ENCODE assay signal across 8 cellular contexts in genomic region chr21:15064576-15065380, GRCh38. TPM values are rescaled to one million over a fixed set of nuclear protein-coding genes. Genes with fewer than 3 reads are reported as not detected.
DNase-seq lines count a peak whose midpoint lies in the region; ATAC-seq and TF ChIP-seq lines count a peak whose summit lies in the region.

NRIP1 (minus strand) TSS chr21:15065000; CDS start chr21:14968192, 96,808 bp downstream.

- DNase-seq in NCI-H146 treated with DMSO at 0.1 percent for 48 hours (lab: John Stamatoyannopoulos, UW; ENCODE audit: unreplicated experiment) (peak; percentile 19), WERI-Rb-1 (peak; percentile 90), breast epithelium (ENCODE audit: low spot score in 2 of 2) (peak; percentile 82 to 92), NCI-H1694 treated with DMSO at 0.1 percent for 48 hours (lab: John Stamatoyannopoulos, UW) (no peak)

- H3K36me3 ChIP-seq in WERI-Rb-1 (no peaks in the 10 kb centered on the region; the same call in 1 of the 2 replicates), breast epithelium (no peaks in the 10 kb centered on the region), iPS-20b (ENCODE audit: insufficient read depth, low read depth, low read length) (no peaks in the 10 kb centered on the region), skeletal muscle tissue (ENCODE audit: control insufficient read depth in 3 of 3, insufficient read depth in 3 of 3, low read length in 3 of 3) (no peaks in the 10 kb centered on the region)

- intact Hi-C loops in breast epithelium (cut with DNase I; ENCODE audit: low total_unique reads), result no loop called here

- ATAC-seq in HG02642 (IDR thresholded peaks at IDR 0.05; ENCODE audit: poor library complexity, unreplicated experiment), result peak; percentile 84

- peak; percentile 44 for TF ChIP-seq POLR2A in breast epithelium (IDR thresholded peaks at IDR 0.05)

- peak within 1 kb of the TSS; percentile 98 for H3K27ac ChIP-seq in WERI-Rb-1
- peak within 1 kb of the TSS; percentile 97 to 99 for H3K27ac ChIP-seq in breast epithelium
- no peak within 1 kb of the TSS for H3K27ac ChIP-seq in iPS-20b (ENCODE audit: low read length)
- peak within 1 kb of the TSS; percentile 91 for H3K27ac ChIP-seq in skeletal muscle tissue (ENCODE audit: low read depth, low read length)

- peak within 1 kb of the TSS; percentile 68; the same call in 1 of the 2 replicates for H3K9ac ChIP-seq in iPS-20b (ENCODE audit: low read depth, low read length)
- peak within 1 kb of the TSS; percentile 82 to 90 (median 90) for H3K9ac ChIP-seq in skeletal muscle tissue (ENCODE audit: low read depth in 1 of 3, low read length in 3 of 3)

- H3K9me3 ChIP-seq in WERI-Rb-1 (ENCODE audit: severe bottlenecking) (no peaks in the 10 kb centered on the region), breast epithelium (no peaks in the 10 kb centered on the region), iPS-20b (ENCODE audit: insufficient read depth, low read depth, low read length) (no peaks in the 10 kb centered on the region), skeletal muscle tissue (ENCODE audit: control insufficient read depth in 3 of 3, low read length in 3 of 3) (no peaks in the 10 kb centered on the region)

- H3K4me1 ChIP-seq in breast epithelium, result no peaks in the 10 kb centered on the region
- H3K4me1 ChIP-seq in iPS-20b (ENCODE audit: insufficient read depth, low read length), result peaks cover 25% of the 10 kb centered on the region
- H3K4me1 ChIP-seq in skeletal muscle tissue (ENCODE audit: control insufficient read depth in 3 of 3, insufficient read depth in 3 of 3, low read length in 3 of 3), result peaks cover 17 to 29% (median 20%) of the 10 kb centered on the region in 3 donors

- TF ChIP-seq CTCF in GM12875 (IDR thresholded peaks at IDR 0.05; ENCODE audit: borderline replicate concordance, insufficient read depth, low read depth, low read length), result no peak
- TF ChIP-seq CTCF in WERI-Rb-1 (IDR thresholded peaks at IDR 0.05; ENCODE audit: low read depth, low read length), result no peak
- no peak for TF ChIP-seq CTCF in breast epithelium (IDR thresholded peaks at IDR 0.05)

- H3K4me3 ChIP-seq in GM12875 (ENCODE audit: low read depth, low read length), result peak within 1 kb of the TSS; percentile 64
- peak within 1 kb of the TSS; percentile 95 for H3K4me3 ChIP-seq in WERI-Rb-1 (ENCODE audit: low read depth, low read length)
- peak within 1 kb of the TSS; percentile 82 to 93 (median 83) for H3K4me3 ChIP-seq in breast epithelium
- H3K4me3 ChIP-seq in iPS-20b (ENCODE audit: low read length), result peak within 1 kb of the TSS; percentile 87
- H3K4me3 ChIP-seq in skeletal muscle tissue (ENCODE audit: low read length in 3 of 3), result peak within 1 kb of the TSS; percentile 77 to 89 (median 80)

- H3K27me3 ChIP-seq in WERI-Rb-1 (ENCODE audit: insufficient read depth, low read depth, severe bottlenecking) (no peaks in the 10 kb centered on the region), breast epithelium (no peaks in the 10 kb centered on the region), iPS-20b (ENCODE audit: insufficient read depth, low read length) (peaks cover 35% of the 10 kb centered on the region), skeletal muscle tissue (ENCODE audit: control insufficient read depth in 3 of 3, insufficient read depth in 3 of 3, low read length in 3 of 3) (no peaks in the 10 kb centered on the region)

RNA-seq across cellular contexts. Expression of gene NRIP1, which starts in this region (rescaled TPM):
- total RNA-seq in breast epithelium (100 to 1,000 TPM in 2 of 3 donors, 10 to 100 TPM in 1; 82.0 to 121 (median 105) TPM), skeletal muscle tissue (58.5 TPM)
